ENCODE assay signal across 8 cellular contexts in genomic region chr20:50338479-50339195, GRCh38.
DNase-seq lines count a peak whose midpoint lies in the region; ATAC-seq and TF ChIP-seq lines count a peak whose summit lies in the region.

No MANE protein-coding gene starts in this region.

- H3K56ac ChIP-seq in mesendoderm (ENCODE audit: low read length), result no peak overlapping the region

- H3K79me1 ChIP-seq in mesendoderm (ENCODE audit: low read length), result no peaks in the 10 kb centered on the region

- H3K79me2 ChIP-seq in mesendoderm (ENCODE audit: control insufficient read depth, insufficient read depth, low read length), result no peaks in the 10 kb centered on the region

- H3K4me3 ChIP-seq in HEK293 (ENCODE audit: low read depth, low read length) (no peak overlapping the region), mesendoderm (ENCODE audit: low read length) (no peak overlapping the region), gastrocnemius medialis (no peak overlapping the region)

- DNase-seq in NAMALWA (ENCODE audit: low spot score) (peak; percentile 55), mesendoderm (peak; percentile 72), substantia nigra (lab: John Stamatoyannopoulos, UW) (peak in 11 of 49 donors; percentile 14 to 65 (median 43)), gastrocnemius medialis (no peak)
- DNase-seq in activated naive CD8-positive, alpha-beta T cell treated with anti-CD3 and anti-CD28 coated beads for 36 hours, result peak; percentile 83
- no peak for DNase-seq in effector CD8-positive, alpha-beta T cell (lab: John Stamatoyannopoulos, UW)

- no peaks in the 10 kb centered on the region for H3K36me3 Mint-ChIP-seq in activated naive CD8-positive, alpha-beta T cell treated with anti-CD3 and anti-CD28 coated beads for 36 hours

- intact Hi-C loops in gastrocnemius medialis (cut with DNase I; ENCODE audit: low total_unique reads), result no loop called here

- H3K27me3 Mint-ChIP-seq in activated naive CD8-positive, alpha-beta T cell treated with anti-CD3 and anti-CD28 coated beads for 36 hours, result peaks cover 6% of the 10 kb centered on the region

- H3K4me3 Mint-ChIP-seq in activated naive CD8-positive, alpha-beta T cell treated with anti-CD3 and anti-CD28 coated beads for 36 hours, result peak overlapping the region; percentile 22

- no peaks in the 10 kb centered on the region for H3K9me3 ChIP-seq in HEK293 (ENCODE audit: control insufficient read depth, insufficient read depth, low read depth, low read length)
- no peaks in the 10 kb centered on the region for H3K9me3 ChIP-seq in gastrocnemius medialis

- no peak overlapping the region for H2BK15ac ChIP-seq in mesendoderm (replicated peaks; ENCODE audit: low read depth)

- no peak overlapping the region for H3K4me2 ChIP-seq in mesendoderm (ENCODE audit: low read length)

- POLR2A ChIA-PET in HEK293 (lab: Yijun Ruan, JAX), result no interaction called here

- no peak overlapping the region for H2BK120ac ChIP-seq in mesendoderm (ENCODE audit: low read depth, low read length)

- no peak overlapping the region for H4K5ac ChIP-seq in mesendoderm (ENCODE audit: low read length)

- H3K27ac ChIP-seq in HEK293 (ENCODE audit: extremely low read depth, low read depth, low read length) (no peak overlapping the region), mesendoderm (ENCODE audit: low read depth, low read length) (no peak overlapping the region), substantia nigra (ENCODE audit: low read depth, low read length, poor library complexity, severe bottlenecking) (peak overlapping the region; percentile 10), gastrocnemius medialis (peak overlapping the region in 2 of 4 donors; percentile 26 to 33)

- TF ChIP-seq POLR2A in GM18505 (IDR thresholded peaks at IDR 0.05; ENCODE audit: borderline replicate concordance, extremely low read depth, insufficient read depth, insufficient read length) (no peak), gastrocnemius medialis (IDR thresholded peaks at IDR 0.05) (no peak)

- no peak overlapping the region for H3K18ac ChIP-seq in mesendoderm (ENCODE audit: low read length)

- no peak overlapping the region for H2AK5ac ChIP-seq in mesendoderm (ENCODE audit: low read length)

- CTCF ChIA-PET in HEK293 (lab: Yijun Ruan, JAX), result no interaction called here

- H3K23ac ChIP-seq in mesendoderm (ENCODE audit: low read length), result no peak overlapping the region

- no peaks in the 10 kb centered on the region for H3K27me3 ChIP-seq in mesendoderm (ENCODE audit: insufficient read depth, low read length, poor library complexity)
- no peaks in the 10 kb centered on the region for H3K27me3 ChIP-seq in gastrocnemius medialis

- H3K4me1 ChIP-seq in HEK293 (ENCODE audit: control insufficient read depth, insufficient read depth, low read length) (no peaks in the 10 kb centered on the region), mesendoderm (ENCODE audit: control insufficient read depth, low read depth, low read length) (no peaks in the 10 kb centered on the region), gastrocnemius medialis (peaks cover 4 to 10% of the 10 kb centered on the region in 2 donors)

- in situ Hi-C loops in gastrocnemius medialis (cut with MboI; ENCODE audit: low sequenced_read_pairs in 4 of 4), result no loop called here

- peak; percentile 58 for ATAC-seq in GM18505 (IDR thresholded peaks at IDR 0.05; ENCODE audit: unreplicated experiment)
- ATAC-seq in gastrocnemius medialis, result no peak

- H3K36me3 ChIP-seq in HEK293 (ENCODE audit: control insufficient read depth in 2 of 2, insufficient read depth in 1 of 2, low read length in 2 of 2) (no peaks in the 10 kb centered on the region), mesendoderm (ENCODE audit: control insufficient read depth, insufficient read depth, low read length) (no peaks in the 10 kb centered on the region), gastrocnemius medialis (no peaks in the 10 kb centered on the region)

- no CpG with 5 or more reads among the region's 9 CpGs for WGBS in mesendoderm (ENCODE audit: extremely low coverage, insufficient coverage, low lambda C conversion rate)

- H2BK5ac ChIP-seq in mesendoderm (ENCODE audit: low read length), result no peak overlapping the region

- TF ChIP-seq CTCF in HEK293 (tag by site-specific recombination; IDR thresholded peaks at IDR 0.05) (no peak), gastrocnemius medialis (IDR thresholded peaks at IDR 0.05 in 4 of 5, conservative IDR thresholded peaks at IDR 0.05 in 1 of 5) (no peak)

- no peak overlapping the region for H3K9ac ChIP-seq in mesendoderm (ENCODE audit: low read length)

- no peak overlapping the region for H3K4ac ChIP-seq in mesendoderm (ENCODE audit: low read depth, low read length)

- H4K8ac ChIP-seq in mesendoderm (ENCODE audit: low read depth, low read length), result no peak overlapping the region

- peaks cover 36% of the 10 kb centered on the region for H3K4me1 Mint-ChIP-seq in activated naive CD8-positive, alpha-beta T cell treated with anti-CD3 and anti-CD28 coated beads for 36 hours

- peak overlapping the region; percentile 97 for H3K27ac Mint-ChIP-seq in activated naive CD8-positive, alpha-beta T cell treated with anti-CD3 and anti-CD28 coated beads for 36 hours

- H3K9me3 Mint-ChIP-seq in activated naive CD8-positive, alpha-beta T cell treated with anti-CD3 and anti-CD28 coated beads for 36 hours, result no peaks in the 10 kb centered on the region

TF ChIP-seq in HEK293, 187 proteins besides CTCF, POLR2A, EP300 and RAD21:
- TF ChIP-seq TSHZ1 (tag by site-specific recombination; IDR thresholded peaks at IDR 0.05; ENCODE audit: borderline replicate concordance) (no peak), ZNF133 (tag by site-specific recombination; IDR thresholded peaks at IDR 0.05) (no peak), ZFP41 (tag by site-specific recombination; IDR thresholded peaks at IDR 0.05; ENCODE audit: borderline replicate concordance) (no peak), SCRT2 (tag by site-specific recombination; IDR thresholded peaks at IDR 0.05) (peak; percentile 88)

Comparison
In these comparisons a context has a peak if more than half of its experiments do, and no peak if none do; other contexts are left out.
1. DNase-seq: peak in NAMALWA (single experiment), activated naive CD8-positive, alpha-beta T cell treated with anti-CD3 and anti-CD28 coated beads for 36 hours (single experiment) and mesendoderm (single experiment); none in gastrocnemius medialis (0 of 2) and effector CD8-positive, alpha-beta T cell (single experiment).